In genomic region chr2:39469807-39470206, GRCh38 we compare ENCODE assay signal across 8 cellular contexts. TPM values are rescaled to one million over a fixed set of nuclear protein-coding genes. Genes with fewer than 3 reads are reported as not detected.
A peak's percentile ranks its signal among the peaks of the same experiment; 100 is the strongest.
DNase-seq lines count a peak whose midpoint lies in the region; ATAC-seq, FAIRE-seq and TF ChIP-seq lines count a peak whose summit lies in the region.

No MANE protein-coding gene starts in this region.

- SMC1A ChIA-PET in GM12878 (lab: Charles Lee; ENCODE audit: uncharacterized antibody, unreplicated experiment), result no interaction called here

- H3K27ac Mint-ChIP-seq in endothelial cell (ENCODE audit: unreplicated experiment), result no peak overlapping the region

- H3K4me2 ChIP-seq in GM12878 (ENCODE audit: control insufficient read depth, insufficient read depth), result peak overlapping the region; percentile 44; the same call in 1 of the 2 replicates

- no peak for TF ChIP-seq RAD21 in GM12878 (IDR thresholded peaks at IDR 0.05; ENCODE audit: insufficient read depth, low read depth, low read length)

- peaks cover 42% of the 10 kb centered on the region for H3K4me1 Mint-ChIP-seq in endothelial cell (ENCODE audit: unreplicated experiment)

- RAD21 ChIA-PET in GM12878 (lab: Charles Lee; ENCODE audit: unreplicated experiment), result interaction anchor here (0.7 kb wide), 1 partner anchor 9 kb away, joined by 3 read pairs; no protein-coding TSS in a partner anchor

- H3K27me3 ChIP-seq in GM12878 (replicated peaks in 1 of 2; ENCODE audit: control insufficient read depth in 2 of 2, insufficient read depth in 2 of 2, low read length in 1 of 2) (no peaks in the 10 kb centered on the region), BE2C (no peaks in the 10 kb centered on the region)

- CTCF ChIA-PET in GM12878 (lab: Yijun Ruan, JAX), result no interaction called here

- H3K36me3 Mint-ChIP-seq in endothelial cell (ENCODE audit: low read depth, unreplicated experiment), result no peaks in the 10 kb centered on the region

- H4K20me1 ChIP-seq in GM12878 (ENCODE audit: control insufficient read depth, insufficient read depth), result no peaks in the 10 kb centered on the region

- H3K4me3 ChIP-seq in GM12878, result no peak overlapping the region
- H3K4me3 ChIP-seq in BE2C (ENCODE audit: low read depth, low read length), result no peak overlapping the region

- no TSS peak for BruUV-seq in GM12878 (replicated peaks; lab: Mats Ljungman, UMichigan)

- no peaks in the 10 kb centered on the region for H3K9me3 Mint-ChIP-seq in endothelial cell (ENCODE audit: unreplicated experiment)

- no peak overlapping the region for H3K9ac ChIP-seq in GM12878 (ENCODE audit: control insufficient read depth, insufficient read depth, low read length)

- H2AFZ ChIP-seq in GM12878 (ENCODE audit: control insufficient read depth, low read depth, low read length), result no peak overlapping the region

- in situ Hi-C loops in GM12878 (cut with MboI), result no loop called here

- peaks cover 2% of the 10 kb centered on the region for H3K27me3 Mint-ChIP-seq in endothelial cell (ENCODE audit: unreplicated experiment)

- H3K4me1 ChIP-seq in GM12878 (ENCODE audit: control insufficient read depth, insufficient read depth, low read length) (peaks cover 27% of the 10 kb centered on the region), BE2C (no peaks in the 10 kb centered on the region)

- no peak overlapping the region for H3K4me3 Mint-ChIP-seq in endothelial cell (ENCODE audit: unreplicated experiment)

- H3K79me2 ChIP-seq in GM12878 (ENCODE audit: control insufficient read depth, insufficient read depth, low read length), result no peaks in the 10 kb centered on the region

- H3K36me3 ChIP-seq in GM12878 (ENCODE audit: control insufficient read depth in 2 of 2, insufficient read depth in 2 of 2, low read length in 1 of 2), result no peaks in the 10 kb centered on the region; a peak in 1 of 4 replicates
- no peaks in the 10 kb centered on the region for H3K36me3 ChIP-seq in BE2C

- POLR2A ChIA-PET in GM12878 (lab: Charles Lee), result no interaction called here

- FAIRE-seq in GM12878 (lab: Jason Lieb, UNC), result peak; percentile 54

- ATAC-seq in GM19468 (IDR thresholded peaks at IDR 0.05; ENCODE audit: extremely low read depth, unreplicated experiment) (peak; percentile 87), HG03457 (IDR thresholded peaks at IDR 0.05; ENCODE audit: unreplicated experiment) (peak; percentile 78), GM12878 (peak; percentile 85)

- DNase-seq in ELR (ENCODE audit: low read depth) (peak; percentile 68), GM12878 (ENCODE audit: low read depth, low spot score) (no peak), lung microvascular endothelial cell (ENCODE audit: low read depth in 2 of 2) (peak; percentile 3 to 69), putamen (ENCODE audit: low spot score) (no peak), BE2C (no peak), endothelial cell (ENCODE audit: low spot score) (no peak)

- intact Hi-C loops in GM12878 (cut with micrococcal nuclease; ENCODE audit: unreplicated experiment), result no loop called here

- no peak overlapping the region; the same call in 1 of the 2 replicates for H3K27ac ChIP-seq in GM12878 (ENCODE audit: control insufficient read depth, insufficient read depth)

- H3K9me3 ChIP-seq in GM12878 (replicated peaks; ENCODE audit: control insufficient read depth, insufficient read depth, low read length), result no peaks in the 10 kb centered on the region
- no peaks in the 10 kb centered on the region for H3K9me3 ChIP-seq in BE2C

- TF ChIP-seq EP300 in GM12878 (IDR thresholded peaks at IDR 0.05; ENCODE audit: borderline replicate concordance in 1 of 2, control insufficient read depth in 1 of 2, low read depth in 2 of 2, low read length in 2 of 2), result no peak

- WGBS in GM12878 (ENCODE audit: insufficient coverage, insufficient replicate concordance, low lambda C conversion rate, missing lambda C conversion rate), result 6% methylated on average over 3 of the region's 3 CpGs

- no peak for TF ChIP-seq POLR2A in GM12878 (IDR thresholded peaks at IDR 0.05; ENCODE audit: low read depth, low read length)

- no peak for TF ChIP-seq CTCF in GM12878 (IDR thresholded peaks at IDR 0.05 in 2 of 3, conservative IDR thresholded peaks at IDR 0.05 in 1 of 3; ENCODE audit: control insufficient read depth in 2 of 3, extremely low read depth in 1 of 3, insufficient read depth in 1 of 3, low read depth in 3 of 3, low read length in 3 of 3)
- no peak for TF ChIP-seq CTCF in BE2C (IDR thresholded peaks at IDR 0.05; ENCODE audit: low read depth, low read length)
- no peak for TF ChIP-seq CTCF in endothelial cell (IDR thresholded peaks at IDR 0.05; ENCODE audit: unreplicated experiment)

TF ChIP-seq in GM12878, 131 proteins besides CTCF, POLR2A, EP300 and RAD21:
- no peak for TF ChIP-seq ZZZ3 (IDR thresholded peaks at IDR 0.05; ENCODE audit: control insufficient read depth, insufficient read length, low read depth)
- TF ChIP-seq SREBF1 (IDR thresholded peaks at IDR 0.05; ENCODE audit: low read length), result no peak
- 0 out of 2 replicates have a peak, but pooled peaks have one; percentile 23 for TF ChIP-seq MEF2A (IDR thresholded peaks at IDR 0.05; ENCODE audit: insufficient read depth, low read depth, low read length)
- 0 out of 2 replicates have a peak, but pooled peaks have one; percentile 25 for TF ChIP-seq TCF3 (IDR thresholded peaks at IDR 0.05; ENCODE audit: borderline replicate concordance, insufficient read depth, low read depth, low read length)
- no peak for TF ChIP-seq HDAC6 (IDR thresholded peaks at IDR 0.05; ENCODE audit: unreplicated experiment)
- peak; percentile 95 for TF ChIP-seq SPI1 (IDR thresholded peaks at IDR 0.05; ENCODE audit: borderline replicate concordance, insufficient read depth, low read depth, low read length)
- peak; percentile 49; the same call in 1 of the 2 replicates for TF ChIP-seq IRF4 (IDR thresholded peaks at IDR 0.05; ENCODE audit: low read depth, low read length)

RNA-seq across cellular contexts. Expression of gene MAP4K3, which starts 32.7 kb away (rescaled TPM):
- 98.2 and 103 TPM in 2 replicates for total RNA-seq in GM12878 (2013; cell fraction: nucleolus; rRNA removed)
- 0.05 and 0.23 TPM in 2 replicates for total RNA-seq in GM12878 (2014; rRNA removed)
- 0.18 and 0.46 TPM in 2 replicates for total RNA-seq in GM12878 (2014; rRNA removed; fragmentation: Illumina TruSeq; extraction: Trizol)
- 0.61 and 0.95 TPM in 2 replicates for total RNA-seq in GM12878 (2021)
- 1.9 TPM for polyA plus RNA-seq in GM12878 (2011; ENCODE audit: low read depth)
- 0.68 and 0.98 TPM in 2 replicates for polyA plus RNA-seq in GM12878 (2011; rRNA removed)
- 0.23 and 0.36 TPM in 2 replicates for polyA plus RNA-seq in GM12878 (2011; cell fraction: cytosol; rRNA removed)
- polyA plus RNA-seq in GM12878 (2011; cell fraction: nucleus; rRNA removed), result 0.54 and 0.73 TPM in 2 replicates
- 2.8 and 3.1 TPM in 2 replicates for polyA plus RNA-seq in GM12878 (2012)
- polyA plus RNA-seq in GM12878 (2014; fragmentation: Illumina TruSeq; extraction: Trizol), result 0.12 and 0.16 TPM in 2 replicates
- under 1 TPM in 1 of 2 experiments, not detected in 1; 0.04 TPM for polyA plus RNA-seq in GM12878 (2014; fragmentation: Nextera tagmentation; extraction: Ambion mirVana)
- 0.05 and 0.14 TPM in 2 replicates for polyA plus RNA-seq in GM12878 (2014; rRNA removed)
- polyA plus RNA-seq in GM12878 (2016; fragmentation: Nextera tagmentation; extraction: Ambion mirVana), result under 1 TPM; 0.21 to 0.38 TPM
- polyA minus RNA-seq in GM12878 (2011; rRNA and poly(A)+ RNA removed), result 0.51 and 0.62 TPM in 2 replicates
- polyA minus RNA-seq in GM12878 (2011; cell fraction: cytosol; rRNA and poly(A)+ RNA removed), result not detected in 2 replicates
- polyA minus RNA-seq in GM12878 (2011; cell fraction: nucleus; rRNA and poly(A)+ RNA removed), result 0.96 and 1.6 TPM in 2 replicates
- total RNA-seq in lung microvascular endothelial cell, result 10.5 and 11.9 TPM in 2 replicates
- polyA plus RNA-seq in BE2C (2012; ENCODE audit: insufficient read depth, insufficient read length, low read depth), result 15.3 TPM
- 51.1 TPM for total RNA-seq in endothelial cell (ENCODE audit: unreplicated experiment)

Comparison
In these comparisons a context has a peak if more than half of its experiments do, and no peak if none do; other contexts are left out.
1. DNase-seq: peak in ELR (single experiment) and lung microvascular endothelial cell (2 of 2); none in GM12878 (single experiment), putamen (single experiment), BE2C (single experiment) and endothelial cell (single experiment).
2. Peak in every context shown above with its lines, with median percentiles within 50 percentile points of each other: ATAC-seq.